Comparison of ENCODE assay signal across 1 cellular context in genomic region chr15:41230650-41231533, GRCh38.
A peak's percentile ranks its signal among the peaks of the same experiment; 100 is the strongest.
TF ChIP-seq lines count a peak whose summit lies in the region.

Gene CHP1, plus strand, starts transcription at chr15:41231268. Its CDS starts 115 bp downstream, at chr15:41231383.
Gene EXD1, minus strand, starts transcription at chr15:41230757. Its CDS starts 4,182 bp downstream, at chr15:41226575.

TF ChIP-seq in HepG2, 621 proteins besides CTCF, POLR2A, EP300 and RAD21 (continued from another document and continues in another):
- TF ChIP-seq GRHL1 (CRISPR knock-in tag; conservative IDR thresholded peaks at IDR 0.05) (no peak), ZNF512B (CRISPR knock-in tag; IDR thresholded peaks at IDR 0.05; ENCODE audit: borderline replicate concordance) (no peak; the same call in 1 of the 2 replicates), EEA1 (CRISPR knock-in tag; IDR thresholded peaks at IDR 0.05; ENCODE audit: borderline replicate concordance) (no peak; the same call in 1 of the 2 replicates), ATF1 (CRISPR knock-in tag; IDR thresholded peaks at IDR 0.05) (peak; percentile 58), RFX5 (IDR thresholded peaks at IDR 0.05; ENCODE audit: low read depth, low read length) (peak; percentile 65; the same call in 1 of the 2 replicates), ZFP62 (CRISPR knock-in tag; IDR thresholded peaks at IDR 0.05) (no peak), ZSCAN20 (CRISPR knock-in tag; IDR thresholded peaks at IDR 0.05; ENCODE audit: borderline replicate concordance) (no peak), YEATS2 (CRISPR knock-in tag; IDR thresholded peaks at IDR 0.05; ENCODE audit: borderline replicate concordance) (peak; percentile 73; the same call in 1 of the 2 replicates), ZNF503 (CRISPR knock-in tag; IDR thresholded peaks at IDR 0.05) (no peak), ZNF609 (CRISPR knock-in tag; IDR thresholded peaks at IDR 0.05; ENCODE audit: borderline replicate concordance) (peak; percentile 36; the same call in 1 of the 2 replicates), ARNT2 (CRISPR knock-in tag; IDR thresholded peaks at IDR 0.05; ENCODE audit: low read depth) (peak; percentile 73), MAFF (IDR thresholded peaks at IDR 0.05; ENCODE audit: low read depth, low read length) (no peak), ELF1 (CRISPR knock-in tag; IDR thresholded peaks at IDR 0.05) (peak; percentile 76), AHR (CRISPR knock-in tag; IDR thresholded peaks at IDR 0.05) (peak; percentile 31; the same call in 1 of the 2 replicates), CC2D1A (CRISPR knock-in tag; IDR thresholded peaks at IDR 0.05) (no peak), ZMYM2 (CRISPR knock-in tag; IDR thresholded peaks at IDR 0.05) (peak; percentile 94), KLF11 (CRISPR knock-in tag; IDR thresholded peaks at IDR 0.05) (no peak), CHD4 (IDR thresholded peaks at IDR 0.05; ENCODE audit: borderline replicate concordance, low read length) (no peak; the same call in 1 of the 2 replicates), SRSF4 (IDR thresholded peaks at IDR 0.05; ENCODE audit: low read depth, low read length, poor library complexity, severe bottlenecking) (no peak), ZNF496 (CRISPR knock-in tag; IDR thresholded peaks at IDR 0.05; ENCODE audit: insufficient replicate concordance) (no peak), LBX2 (CRISPR knock-in tag; IDR thresholded peaks at IDR 0.05; ENCODE audit: borderline replicate concordance) (peak; percentile 46; the same call in 1 of the 2 replicates), FOXA3 (CRISPR knock-in tag; IDR thresholded peaks at IDR 0.05) (peak; percentile 37), SMAD9 (CRISPR knock-in tag; IDR thresholded peaks at IDR 0.05) (peak; percentile 76; the same call in 1 of the 2 replicates), HMGXB3 (CRISPR knock-in tag; IDR thresholded peaks at IDR 0.05; ENCODE audit: borderline replicate concordance) (peak; percentile 82; the same call in 1 of the 2 replicates), ARID2 (CRISPR knock-in tag; IDR thresholded peaks at IDR 0.05; ENCODE audit: borderline replicate concordance) (peak; percentile 96), FOXO1 (CRISPR knock-in tag; IDR thresholded peaks at IDR 0.05) (peak; percentile 33; the same call in 1 of the 2 replicates), IRF1 (CRISPR knock-in tag; IDR thresholded peaks at IDR 0.05; ENCODE audit: low read depth) (no peak; the same call in 1 of the 2 replicates), ZNF451 (CRISPR knock-in tag; IDR thresholded peaks at IDR 0.05) (peak; percentile 21), ZNF598 (CRISPR knock-in tag; IDR thresholded peaks at IDR 0.05; ENCODE audit: borderline replicate concordance) (peak; percentile 92; the same call in 1 of the 2 replicates), THAP8 (CRISPR knock-in tag; IDR thresholded peaks at IDR 0.05; ENCODE audit: borderline replicate concordance) (peak; percentile 81; the same call in 1 of the 2 replicates), ZNF629 (CRISPR knock-in tag; conservative IDR thresholded peaks at IDR 0.05) (no peak; the same call in 1 of the 2 replicates), MAF1 (CRISPR knock-in tag; IDR thresholded peaks at IDR 0.05; ENCODE audit: borderline replicate concordance) (peak; percentile 22; the same call in 1 of the 2 replicates), ZSCAN31 (CRISPR knock-in tag; IDR thresholded peaks at IDR 0.05; ENCODE audit: low read depth) (peak; percentile 32; the same call in 1 of the 2 replicates), NFIC (IDR thresholded peaks at IDR 0.05; ENCODE audit: low read length) (no peak), ZNF275 (CRISPR knock-in tag; IDR thresholded peaks at IDR 0.05; ENCODE audit: borderline replicate concordance) (peak; percentile 82; the same call in 1 of the 2 replicates), JUNB (CRISPR knock-in tag; IDR thresholded peaks at IDR 0.05; ENCODE audit: borderline replicate concordance) (peak; percentile 50; the same call in 1 of the 2 replicates), CREB3 (CRISPR knock-in tag; IDR thresholded peaks at IDR 0.05) (peak; percentile 61; the same call in 1 of the 2 replicates), ZNF558 (CRISPR knock-in tag; IDR thresholded peaks at IDR 0.05; ENCODE audit: borderline replicate concordance) (peak; percentile 96), ZNF776 (CRISPR knock-in tag; IDR thresholded peaks at IDR 0.05) (peak; percentile 91; the same call in 1 of the 2 replicates)
